In the genomic region with DNA sequence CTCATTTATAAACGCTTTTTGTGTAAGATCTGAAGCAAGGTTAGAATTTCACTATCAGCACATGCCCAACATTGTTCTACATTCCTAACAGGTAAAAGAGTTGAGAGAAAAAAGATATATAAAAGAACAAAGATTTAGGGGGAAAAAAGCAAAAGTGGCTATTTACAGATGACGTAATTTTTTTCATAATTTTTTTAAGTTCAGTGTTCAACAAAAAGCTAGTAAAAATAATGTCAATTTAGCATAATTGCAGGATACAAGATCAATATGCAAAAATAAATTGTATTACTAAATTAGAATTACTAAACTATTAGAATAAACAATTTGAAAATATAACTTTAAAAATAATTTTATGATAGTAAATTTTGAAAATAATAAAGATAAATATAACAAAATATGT, we compare ENCODE assay signal across 33 cellular contexts.
"Had no signal": no experiment of that assay in that cellular context is flagged by ENCODE, and none has a peak within 500 bp of the region (broad histone marks: within the 10 kb centered on the region; RNA-seq: fewer than 3 reads in every experiment).

No MANE protein-coding gene starts in this region.

- H3K36me3 ChIP-seq: adrenal gland, gastrocnemius medialis, heart right ventricle, WERI-Rb-1 had no signal

- H3K27ac Mint-ChIP-seq: activated B cell treated with CpG ODN at 0.5 μM for 24 hours; activated CD8-positive, alpha-beta memory T cell treated with anti-CD3 and anti-CD28 coated beads, Interleukin-2, amount 10 ng/mL, durations not matched to agents 7 days and 5 days; activated CD8-positive, alpha-beta T cell treated with anti-CD3 and anti-CD28 coated beads for 36 hours; activated naive CD4-positive, alpha-beta T cell treated with anti-CD3 and anti-CD28 coated beads for 36 hours; activated naive CD4-positive, alpha-beta T cell treated with anti-CD3 and anti-CD28 coated beads, Interleukin-2, amount 50 U/mL, for 24 hours; activated naive CD8-positive, alpha-beta T cell treated with anti-CD3 and anti-CD28 coated beads for 36 hours; activated naive CD8-positive, alpha-beta T cell treated with anti-CD3 and anti-CD28 coated beads, Interleukin-2, amount 50 U/mL, for 24 hours; activated T-helper 1 cell treated with anti-CD3 and anti-CD28 coated beads, Interleukin-12 subunit alpha, Interleukin-12 subunit beta, Interleukin-2, Interleukin-4 antibody, amounts not matched to agents 30 ng/mL and 10 ng/mL and 1 ng/mL, durations not matched to agents 14 hours and 24 hours and 36 hours; activated T-helper 2 cell treated with anti-CD3 and anti-CD28 coated beads, Interferon-gamma antibody, Interleukin-2, Interleukin-4, amounts not matched to agents 10 μg/mL and 5 μg/mL and 100 μg/mL, durations not matched to agents 14 hours and 24 hours and 36 hours had no signal

- H3K4me3 Mint-ChIP-seq: activated B cell treated with CpG ODN at 0.5 μM for 24 hours; activated CD8-positive, alpha-beta memory T cell treated with anti-CD3 and anti-CD28 coated beads, Interleukin-2, amount 10 ng/mL, durations not matched to agents 7 days and 5 days; activated CD8-positive, alpha-beta T cell treated with anti-CD3 and anti-CD28 coated beads for 36 hours; activated naive CD4-positive, alpha-beta T cell treated with anti-CD3 and anti-CD28 coated beads for 36 hours; activated naive CD4-positive, alpha-beta T cell treated with anti-CD3 and anti-CD28 coated beads, Interleukin-2, amount 50 U/mL, for 24 hours; activated naive CD8-positive, alpha-beta T cell treated with anti-CD3 and anti-CD28 coated beads for 36 hours; activated naive CD8-positive, alpha-beta T cell treated with anti-CD3 and anti-CD28 coated beads, Interleukin-2, amount 50 U/mL, for 24 hours; activated T-helper 1 cell treated with anti-CD3 and anti-CD28 coated beads, Interleukin-12 subunit alpha, Interleukin-12 subunit beta, Interleukin-2, Interleukin-4 antibody, amounts not matched to agents 30 ng/mL and 10 ng/mL and 1 ng/mL, durations not matched to agents 14 hours and 24 hours and 36 hours had no signal

- H3K4me1 Mint-ChIP-seq: activated B cell treated with CpG ODN at 0.5 μM for 24 hours; activated CD8-positive, alpha-beta memory T cell treated with anti-CD3 and anti-CD28 coated beads, Interleukin-2, amount 10 ng/mL, durations not matched to agents 7 days and 5 days; activated naive CD4-positive, alpha-beta T cell treated with anti-CD3 and anti-CD28 coated beads, Interleukin-2, amount 50 U/mL, for 24 hours; activated naive CD8-positive, alpha-beta T cell treated with anti-CD3 and anti-CD28 coated beads for 36 hours; activated naive CD8-positive, alpha-beta T cell treated with anti-CD3 and anti-CD28 coated beads, Interleukin-2, amount 50 U/mL, for 24 hours had no signal

- H3K9me3 Mint-ChIP-seq: activated CD8-positive, alpha-beta T cell treated with anti-CD3 and anti-CD28 coated beads for 36 hours; activated naive CD4-positive, alpha-beta T cell treated with anti-CD3 and anti-CD28 coated beads for 36 hours; activated naive CD4-positive, alpha-beta T cell treated with anti-CD3 and anti-CD28 coated beads, Interleukin-2, amount 50 U/mL, for 24 hours; activated T-helper 1 cell treated with anti-CD3 and anti-CD28 coated beads, Interleukin-12 subunit alpha, Interleukin-12 subunit beta, Interleukin-2, Interleukin-4 antibody, amounts not matched to agents 30 ng/mL and 10 ng/mL and 1 ng/mL, durations not matched to agents 14 hours and 24 hours and 36 hours; activated T-helper 2 cell treated with anti-CD3 and anti-CD28 coated beads, Interferon-gamma antibody, Interleukin-2, Interleukin-4, amounts not matched to agents 10 μg/mL and 5 μg/mL and 100 μg/mL, durations not matched to agents 14 hours and 24 hours and 36 hours had no signal

- ATAC-seq: activated CD4-positive, CD25-positive, alpha-beta regulatory T cell treated with anti-CD3 and anti-CD28 coated beads, Interleukin-2, amount 50 U/mL, for 24 hours; activated CD8-positive, alpha-beta memory T cell treated with anti-CD3 and anti-CD28 coated beads, Interleukin-2, amount 10 ng/mL, durations not matched to agents 7 days and 5 days; activated CD8-positive, alpha-beta T cell treated with anti-CD3 and anti-CD28 coated beads for 36 hours; activated naive CD8-positive, alpha-beta T cell treated with anti-CD3 and anti-CD28 coated beads, Interleukin-2, amount 50 U/mL, for 24 hours; body of pancreas; esophagus mucosa; gastrocnemius medialis; heart right ventricle had no signal

- H3K36me3 Mint-ChIP-seq: activated CD8-positive, alpha-beta memory T cell treated with anti-CD3 and anti-CD28 coated beads, Interleukin-2, amount 10 ng/mL, durations not matched to agents 7 days and 5 days; activated naive CD4-positive, alpha-beta T cell treated with anti-CD3 and anti-CD28 coated beads, Interleukin-2, amount 50 U/mL, for 24 hours; activated naive CD8-positive, alpha-beta T cell treated with anti-CD3 and anti-CD28 coated beads for 36 hours had no signal

- H2AFZ ChIP-seq: hepatocyte had no signal

- H3K27me3 Mint-ChIP-seq: activated B cell treated with CpG ODN at 0.5 μM for 24 hours; activated CD8-positive, alpha-beta memory T cell treated with anti-CD3 and anti-CD28 coated beads, Interleukin-2, amount 10 ng/mL, durations not matched to agents 7 days and 5 days; activated CD8-positive, alpha-beta T cell treated with anti-CD3 and anti-CD28 coated beads for 36 hours; activated naive CD4-positive, alpha-beta T cell treated with anti-CD3 and anti-CD28 coated beads, Interleukin-2, amount 50 U/mL, for 24 hours; activated naive CD8-positive, alpha-beta T cell treated with anti-CD3 and anti-CD28 coated beads for 36 hours; activated naive CD8-positive, alpha-beta T cell treated with anti-CD3 and anti-CD28 coated beads, Interleukin-2, amount 50 U/mL, for 24 hours had no signal

- H3K79me2 ChIP-seq: hepatocyte had no signal

- H3K4me2 ChIP-seq: hepatocyte had no signal

- DNase-seq: activated B cell treated with CpG ODN at 0.5 μM for 24 hours; activated CD4-positive, alpha-beta T cell treated with anti-CD3 and anti-CD28 coated beads for 48 hours; activated CD4-positive, alpha-beta T cell treated with anti-CD3 and anti-CD28 coated beads, Interleukin-2, amount 50 U/mL, for 1 hour; activated CD4-positive, alpha-beta T cell treated with anti-CD3 and anti-CD28 coated beads, Interleukin-2, amount 50 U/mL, for 48 hours; activated CD8-positive, alpha-beta memory T cell treated with anti-CD3 and anti-CD28 coated beads, Interleukin-2, amount 10 ng/mL, durations not matched to agents 7 days and 5 days; activated CD8-positive, alpha-beta memory T cell treated with anti-CD3 and anti-CD28 coated beads, Interleukin-2, amount 50 U/mL, for 4 hours; activated CD8-positive, alpha-beta T cell treated with anti-CD3 and anti-CD28 coated beads for 36 hours; activated effector memory CD4-positive, alpha-beta T cell treated with anti-CD3 and anti-CD28 coated beads, Interleukin-2, amount 50 U/mL, for 16 hours; activated naive CD4-positive, alpha-beta T cell treated with anti-CD3 and anti-CD28 coated beads for 36 hours; activated naive CD8-positive, alpha-beta T cell treated with anti-CD3 and anti-CD28 coated beads for 36 hours; activated naive CD8-positive, alpha-beta T cell treated with anti-CD3 and anti-CD28 coated beads, Interleukin-2, amount 50 U/mL, for 24 hours; activated T-cell treated with anti-CD3 and anti-CD28 coated beads, Interleukin-2, amount 50 U/mL, for 1 hour; activated T-cell treated with anti-CD3 and anti-CD28 coated beads, Interleukin-2, amount 50 U/mL, for 48 hours; adrenal gland; amygdala; aorta; body of pancreas; caudate nucleus; cortex of kidney; dermis blood vessel endothelial cell; effector CD4-positive, alpha-beta T cell; foreskin fibroblast; gastrocnemius medialis; heart right ventricle; T-helper 2 cell; WERI-Rb-1 had no signal

- H3K4me3 ChIP-seq: adrenal gland, body of pancreas, gastrocnemius medialis, heart right ventricle, hepatocyte had no signal

- H3K27me3 ChIP-seq: adrenal gland, body of pancreas, gastrocnemius medialis, heart right ventricle, hepatocyte had no signal

- H3K27ac ChIP-seq: adrenal gland, body of pancreas, gastrocnemius medialis, heart right ventricle, hepatocyte, WERI-Rb-1 had no signal

- H3K4me1 ChIP-seq: adrenal gland, body of pancreas, heart right ventricle had no signal

- H3K9me3 ChIP-seq: adrenal gland, body of pancreas, gastrocnemius medialis had no signal

- FAIRE-seq: colon had no signal
